In the genomic region with DNA sequence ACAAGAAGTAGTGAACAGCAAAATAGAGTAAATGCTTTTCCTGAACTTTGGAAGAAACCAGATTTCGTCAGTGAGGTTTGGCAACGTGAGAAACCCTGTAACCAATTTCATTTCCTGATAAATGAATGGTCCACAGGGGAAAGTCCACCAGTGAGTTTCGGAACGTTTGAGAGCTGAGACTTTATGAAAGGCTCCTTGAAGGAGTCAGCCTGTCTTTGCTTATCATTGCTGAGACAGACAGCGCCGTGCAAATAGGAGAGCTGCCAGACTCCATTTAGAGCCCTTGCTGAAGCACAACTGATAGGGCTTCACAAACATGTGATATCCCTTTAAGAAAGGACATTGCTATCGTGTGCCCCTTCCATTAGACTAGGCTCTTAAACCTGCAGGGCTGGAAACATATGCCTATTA, we compare ENCODE assay signal across 1 cellular context.
TF ChIP-seq lines count a peak whose summit lies in the region.

No MANE protein-coding gene starts in this region.

TF ChIP-seq in liver, 16 proteins besides CTCF, POLR2A, EP300 and RAD21 (continued from another document):
- TF ChIP-seq, protein P1, sequence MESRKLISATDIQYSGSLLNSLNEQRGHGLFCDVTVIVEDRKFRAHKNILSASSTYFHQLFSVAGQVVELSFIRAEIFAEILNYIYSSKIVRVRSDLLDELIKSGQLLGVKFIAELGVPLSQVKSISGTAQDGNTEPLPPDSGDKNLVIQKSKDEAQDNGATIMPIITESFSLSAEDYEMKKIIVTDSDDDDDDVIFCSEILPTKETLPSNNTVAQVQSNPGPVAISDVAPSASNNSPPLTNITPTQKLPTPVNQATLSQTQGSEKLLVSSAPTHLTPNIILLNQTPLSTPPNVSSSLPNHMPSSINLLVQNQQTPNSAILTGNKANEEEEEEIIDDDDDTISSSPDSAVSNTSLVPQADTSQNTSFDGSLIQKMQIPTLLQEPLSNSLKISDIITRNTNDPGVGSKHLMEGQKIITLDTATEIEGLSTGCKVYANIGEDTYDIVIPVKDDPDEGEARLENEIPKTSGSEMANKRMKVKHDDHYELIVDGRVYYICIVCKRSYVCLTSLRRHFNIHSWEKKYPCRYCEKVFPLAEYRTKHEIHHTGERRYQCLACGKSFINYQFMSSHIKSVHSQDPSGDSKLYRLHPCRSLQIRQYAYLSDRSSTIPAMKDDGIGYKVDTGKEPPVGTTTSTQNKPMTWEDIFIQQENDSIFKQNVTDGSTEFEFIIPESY (IDR thresholded peaks at IDR 0.05) = peak; percentile 43
- peak; percentile 85 for TF ChIP-seq SP1 (IDR thresholded peaks at IDR 0.05)
- peak; percentile 32 to 80 for TF ChIP-seq JUND (IDR thresholded peaks at IDR 0.05)
